20 cellular contexts compared by ENCODE assay signal in genomic region chr20:55273149-55273548, GRCh38.
"Had no signal": no experiment of that assay in that cellular context is flagged by ENCODE, and none has a peak within 500 bp of the region (broad histone marks: within the 10 kb centered on the region; RNA-seq: fewer than 3 reads in every experiment).

No MANE protein-coding gene starts in this region.

- H3K4me1 ChIP-seq: esophagus muscularis mucosa, gastroesophageal sphincter, right lobe of liver had no signal

- H3K4me3 ChIP-seq: esophagus muscularis mucosa, gastroesophageal sphincter, hepatocyte, mucosa of descending colon, ovary, right lobe of liver, skin epidermis had no signal

- DNase-seq: cerebellar nuclear complex; effector memory CD8-positive, alpha-beta T cell; foreskin fibroblast; glutamatergic neuron; kidney; left colon; mammary epithelial cell; mucosa of descending colon; natural killer cell; ovary; right lobe of liver; stimulated activated CD4-positive, alpha-beta T cell treated with anti-CD3 and anti-CD28 coated beads, Interleukin-2, amount 100 ng/mL, for 24 hours; stimulated activated CD4-positive, alpha-beta T cell treated with anti-CD3 and anti-CD28 coated beads, Interleukin-4, amount 100 ng/mL, for 4 hours; stimulated activated naive B cell treated with anti-CD40 and anti-IgM and Interleukin-4, amounts not matched to agents 10 μg/mL and 1 μg/mL and 100 μg/mL, for 72 hours; stimulated activated naive CD8-positive, alpha-beta T cell treated with anti-CD3 and anti-CD28 coated beads, Interleukin-15, amount 100 ng/mL, for 72 hours had no signal

- H3K27ac ChIP-seq: epithelial cell of prostate, esophagus muscularis mucosa, gastroesophageal sphincter, hepatocyte, ovary, right lobe of liver, skin epidermis had no signal

- ATAC-seq: effector memory CD8-positive, alpha-beta T cell; gastroesophageal sphincter; left colon; mucosa of descending colon; natural killer cell; right lobe of liver; stimulated activated naive B cell treated with anti-CD40 and anti-IgM and Interleukin-4, amounts not matched to agents 10 μg/mL and 1 μg/mL and 100 μg/mL, for 72 hours; stimulated activated naive CD8-positive, alpha-beta T cell treated with anti-CD3 and anti-CD28 coated beads, Interleukin-15, amount 100 ng/mL, for 72 hours had no signal

- H3K36me3 ChIP-seq: esophagus muscularis mucosa, gastroesophageal sphincter, ovary, right lobe of liver had no signal

- H3K27me3 ChIP-seq: esophagus muscularis mucosa, gastroesophageal sphincter, hepatocyte, ovary, right lobe of liver had no signal

- H3K9me3 ChIP-seq: esophagus muscularis mucosa, gastroesophageal sphincter, mucosa of descending colon, ovary, right lobe of liver had no signal
